Comparison of ENCODE assay signal across 8 cellular contexts in genomic region chr3:56758539-56758981, GRCh38. TPM values are rescaled to one million over a fixed set of nuclear protein-coding genes. Genes with fewer than 3 reads are reported as not detected.
DNase-seq lines count a peak whose midpoint lies in the region; ATAC-seq and TF ChIP-seq lines count a peak whose summit lies in the region.

No MANE protein-coding gene starts in this region.

- H3K9me3 ChIP-seq in SK-N-SH, result no peaks in the 10 kb centered on the region
- H3K9me3 ChIP-seq in naive thymus-derived CD4-positive, alpha-beta T cell (ENCODE audit: control insufficient read depth in 2 of 3, low read length in 3 of 3), result no peaks in the 10 kb centered on the region

- TF ChIP-seq CTCF in SK-N-SH (IDR thresholded peaks at IDR 0.05), result no peak

- TF ChIP-seq EP300 in SK-N-SH (IDR thresholded peaks at IDR 0.05; ENCODE audit: borderline replicate concordance in 1 of 2, low read depth in 1 of 2, low read length in 1 of 2), result peak in 1 of 2 experiments; percentile 16; a peak in 1 of 4 replicates

- H4K20me1 ChIP-seq in SK-N-SH (ENCODE audit: insufficient read depth), result no peaks in the 10 kb centered on the region

- H3F3A ChIP-seq in SK-N-SH (replicated peaks; ENCODE audit: insufficient read depth), result peaks cover 4% of the 10 kb centered on the region

- intact Hi-C loops in naive thymus-derived CD4-positive, alpha-beta T cell (cut with micrococcal nuclease), result loop anchor here (1.0 to 5.0 kb wide), 3 partner anchors 25 to 36 kb away; no protein-coding TSS in a partner anchor

- peak overlapping the region; percentile 93 for H3K27ac Mint-ChIP-seq in central memory CD8-positive, alpha-beta T cell (ENCODE audit: low read depth)
- peak overlapping the region; percentile 78 to 94 (median 89) for H3K27ac Mint-ChIP-seq in naive thymus-derived CD4-positive, alpha-beta T cell

- peak overlapping the region in 1 of 2 experiments; percentile 24; a peak in 1 of 4 replicates for H3K4me3 ChIP-seq in SK-N-SH (ENCODE audit: low read depth in 2 of 2, low read length in 1 of 2)
- no peak overlapping the region for H3K4me3 ChIP-seq in naive thymus-derived CD4-positive, alpha-beta T cell (ENCODE audit: low read length)

- 10% methylated on average over 2 of the region's 2 CpGs for WGBS in SK-N-SH (ENCODE audit: low lambda C conversion rate)

- peak overlapping the region; percentile 20; the same call in 1 of the 2 replicates for H2AFZ ChIP-seq in SK-N-SH (ENCODE audit: low read depth)

- in situ Hi-C loops in ACHN (cut with HindIII; ENCODE audit: low pct_ligation_motif_present, low pct_unique_long_range_greater_than_20kb, low sequenced_read_pairs), result no loop called here

- H3K4me1 Mint-ChIP-seq in central memory CD8-positive, alpha-beta T cell, result peaks cover 82% of the 10 kb centered on the region
- H3K4me1 Mint-ChIP-seq in naive thymus-derived CD4-positive, alpha-beta T cell, result peaks cover 62 to 94% (median 89%) of the 10 kb centered on the region in 7 donors

- no peaks in the 10 kb centered on the region for H3K36me3 ChIP-seq in SK-N-SH (replicated peaks in 1 of 2; ENCODE audit: control insufficient read depth in 1 of 2, insufficient read depth in 2 of 2, low read length in 1 of 2)
- H3K36me3 ChIP-seq in naive thymus-derived CD4-positive, alpha-beta T cell (ENCODE audit: control insufficient read depth in 2 of 3, insufficient read depth in 3 of 3, low read length in 3 of 3), result peaks cover 0 to 6% (median 3%) of the 10 kb centered on the region in 3 experiments

- ATAC-seq in GM18520 (IDR thresholded peaks at IDR 0.05; ENCODE audit: unreplicated experiment) (peak; percentile 68), HG03095 (IDR thresholded peaks at IDR 0.05; ENCODE audit: unreplicated experiment) (peak; percentile 64)
- ATAC-seq in central memory CD8-positive, alpha-beta T cell (replicated peaks; ENCODE audit: extremely low read depth, poor library complexity, severe bottlenecking), result peak; percentile 25
- ATAC-seq in naive thymus-derived CD4-positive, alpha-beta T cell, result peak; percentile 75

- CTCF ChIA-PET in SK-N-SH (lab: Yijun Ruan, JAX), result interaction anchor here (0.8 to 1.7 kb wide), 3 partner anchors 10 to 231 kb away, joined by 4 to 7 read pairs (median 7); no protein-coding TSS in a partner anchor
- CTCF ChIA-PET in naive thymus-derived CD4-positive, alpha-beta T cell (lab: Charles Lee), result interaction anchor here (0.6 to 1.6 kb wide), 6 partner anchors 32 to 213 kb away, joined by 3 to 6 read pairs (median 4); partner anchors contain the start of gene ARHGEF3

- peak overlapping the region; percentile 64 for H3K4me3 Mint-ChIP-seq in central memory CD8-positive, alpha-beta T cell
- H3K4me3 Mint-ChIP-seq in naive thymus-derived CD4-positive, alpha-beta T cell, result peak overlapping the region; percentile 34 to 83 (median 67)

- peaks cover 0 to 17% of the 10 kb centered on the region in 2 experiments; a peak in 3 of 4 replicates for H3K4me1 ChIP-seq in SK-N-SH (ENCODE audit: control insufficient read depth in 1 of 2, insufficient read depth in 2 of 2, low read depth in 1 of 2, low read length in 1 of 2)
- H3K4me1 ChIP-seq in naive thymus-derived CD4-positive, alpha-beta T cell (ENCODE audit: control insufficient read depth in 2 of 2, insufficient read depth in 2 of 2, low read length in 2 of 2), result peaks cover 44 to 47% of the 10 kb centered on the region in 2 donors

- no peaks in the 10 kb centered on the region for H3K9me3 Mint-ChIP-seq in central memory CD8-positive, alpha-beta T cell
- peaks cover 0 to 3% (median 0%) of the 10 kb centered on the region in 11 donors for H3K9me3 Mint-ChIP-seq in naive thymus-derived CD4-positive, alpha-beta T cell

- 0 out of 2 replicates have a peak, but pooled peaks have one; percentile 5 for TF ChIP-seq RAD21 in SK-N-SH (IDR thresholded peaks at IDR 0.05; ENCODE audit: low read length)

- H3K79me2 ChIP-seq in SK-N-SH (ENCODE audit: insufficient read depth), result no peaks in the 10 kb centered on the region

- H3K4me2 ChIP-seq in SK-N-SH, result peak overlapping the region; percentile 68; the same call in 1 of the 2 replicates

- POLR2A ChIA-PET in SK-N-SH (lab: Yijun Ruan, JAX), result interaction anchor here (0.6 kb wide), 1 partner anchor 43 kb away, joined by 3 read pairs; no protein-coding TSS in a partner anchor
- POLR2A ChIA-PET in naive thymus-derived CD4-positive, alpha-beta T cell (lab: Charles Lee), result interaction anchor here (0.8 to 1.7 kb wide), 5 partner anchors 16 to 41 kb away, joined by 3 to 18 read pairs (median 3); no protein-coding TSS in a partner anchor

- no peaks in the 10 kb centered on the region for H3K27me3 ChIP-seq in SK-N-SH (ENCODE audit: insufficient read depth)
- no peaks in the 10 kb centered on the region for H3K27me3 ChIP-seq in naive thymus-derived CD4-positive, alpha-beta T cell (ENCODE audit: control insufficient read depth in 2 of 2, insufficient read depth in 2 of 2, low read length in 2 of 2)

- H3K9me2 ChIP-seq in SK-N-SH, result no peaks in the 10 kb centered on the region

- H3K9ac ChIP-seq in SK-N-SH, result peak overlapping the region; percentile 49; the same call in 1 of the 2 replicates

- H3K27me3 Mint-ChIP-seq in central memory CD8-positive, alpha-beta T cell, result no peaks in the 10 kb centered on the region
- no peaks in the 10 kb centered on the region for H3K27me3 Mint-ChIP-seq in naive thymus-derived CD4-positive, alpha-beta T cell

- DNase-seq in ACHN (peak; percentile 24), SK-N-SH (peak; percentile 30), midbrain (lab: John Stamatoyannopoulos, UW) (no peak), NCI-H146 treated with DMSO at 0.1 percent for 48 hours (lab: John Stamatoyannopoulos, UW; ENCODE audit: unreplicated experiment) (no peak)
- DNase-seq in central memory CD8-positive, alpha-beta T cell (ENCODE audit: low spot score in 2 of 2), result no peak
- DNase-seq in naive thymus-derived CD4-positive, alpha-beta T cell, result peak in 3 of 9 donors; percentile 7 to 37 (median 27)

- H3K36me3 Mint-ChIP-seq in central memory CD8-positive, alpha-beta T cell (ENCODE audit: insufficient read depth), result peaks cover 34% of the 10 kb centered on the region
- peaks cover 9 to 69% (median 36%) of the 10 kb centered on the region in 5 donors for H3K36me3 Mint-ChIP-seq in naive thymus-derived CD4-positive, alpha-beta T cell

- peak overlapping the region; percentile 62 to 75 for H3K27ac ChIP-seq in SK-N-SH (ENCODE audit: low read depth in 2 of 2, low read length in 1 of 2)
- H3K27ac ChIP-seq in naive thymus-derived CD4-positive, alpha-beta T cell (ENCODE audit: low read depth, low read length), result peak overlapping the region; percentile 51

TF ChIP-seq in SK-N-SH, 30 proteins besides CTCF, POLR2A, EP300 and RAD21 (continues in another document):
- TF ChIP-seq SIN3A (IDR thresholded peaks at IDR 0.05; ENCODE audit: borderline replicate concordance, low read depth, low read length), result no peak
- TF ChIP-seq RFX5 (IDR thresholded peaks at IDR 0.05; ENCODE audit: low read length), result no peak
- TF ChIP-seq REST (IDR thresholded peaks at IDR 0.05; ENCODE audit: low read depth, low read length), result no peak
- peak; percentile 92 for TF ChIP-seq RXRA (IDR thresholded peaks at IDR 0.05; ENCODE audit: borderline replicate concordance, low read depth)
- peak; percentile 62 for TF ChIP-seq JUND (IDR thresholded peaks at IDR 0.05)
- TF ChIP-seq, protein P1, sequence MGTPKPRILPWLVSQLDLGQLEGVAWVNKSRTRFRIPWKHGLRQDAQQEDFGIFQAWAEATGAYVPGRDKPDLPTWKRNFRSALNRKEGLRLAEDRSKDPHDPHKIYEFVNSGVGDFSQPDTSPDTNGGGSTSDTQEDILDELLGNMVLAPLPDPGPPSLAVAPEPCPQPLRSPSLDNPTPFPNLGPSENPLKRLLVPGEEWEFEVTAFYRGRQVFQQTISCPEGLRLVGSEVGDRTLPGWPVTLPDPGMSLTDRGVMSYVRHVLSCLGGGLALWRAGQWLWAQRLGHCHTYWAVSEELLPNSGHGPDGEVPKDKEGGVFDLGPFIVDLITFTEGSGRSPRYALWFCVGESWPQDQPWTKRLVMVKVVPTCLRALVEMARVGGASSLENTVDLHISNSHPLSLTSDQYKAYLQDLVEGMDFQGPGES (IDR thresholded peaks at IDR 0.05; ENCODE audit: low read depth, low read length), result no peak
- TF ChIP-seq FOXM1 (IDR thresholded peaks at IDR 0.05; ENCODE audit: low read depth), result no peak
- no peak for TF ChIP-seq GABPA (IDR thresholded peaks at IDR 0.05; ENCODE audit: low read depth)
- TF ChIP-seq MXI1 (IDR thresholded peaks at IDR 0.05; ENCODE audit: low read depth, low read length), result no peak

RNA-seq across cellular contexts. Expression of gene ARHGEF3, which starts 43.2 kb away (rescaled TPM):
- 5.7 and 5.9 TPM in 2 replicates for polyA plus RNA-seq in SK-N-SH (2012; rRNA removed)
- polyA plus RNA-seq in SK-N-SH (2012; cell fraction: cytosol; rRNA removed), result 5.8 and 6.1 TPM in 2 replicates
- polyA plus RNA-seq in SK-N-SH (2012; cell fraction: nucleus; rRNA removed), result 7.0 and 7.1 TPM in 2 replicates
- total RNA-seq in naive thymus-derived CD4-positive, alpha-beta T cell, result 10 to 100 TPM; 79.6 to 99.7 (median 87.0) TPM
- 10 to 100 TPM; 78.8 to 94.7 TPM for polyA plus RNA-seq in naive thymus-derived CD4-positive, alpha-beta T cell

Comparison
In these comparisons a context has a peak if more than half of its experiments do, and no peak if none do; other contexts are left out.
1. DNase-seq: peak in ACHN (single experiment) and SK-N-SH (single experiment); none in central memory CD8-positive, alpha-beta T cell (0 of 2), midbrain (single experiment) and NCI-H146 treated with DMSO at 0.1 percent for 48 hours (single experiment).
2. ATAC-seq: peak in every context shown above with its lines; median percentile 75 in naive thymus-derived CD4-positive, alpha-beta T cell; 68 in GM18520; 64 in HG03095; 25 in central memory CD8-positive, alpha-beta T cell.
3. RNA of gene ARHGEF3, which starts 43.2 kb away (polyA plus RNA-seq): 78.8 to 94.7 TPM in naive thymus-derived CD4-positive, alpha-beta T cell; 5.7 to 7.1 TPM in SK-N-SH; every median in the first group is over 4 times any median in the second.